Comparison of ENCODE assay signal across 1 cellular context in genomic region chr2:239824051-239824694, GRCh38.
TF ChIP-seq lines count a peak whose summit lies in the region.

No MANE protein-coding gene starts in this region.

TF ChIP-seq in HEK293, 187 proteins besides CTCF, POLR2A, EP300 and RAD21 (continued from another document):
- TF ChIP-seq ZNF239 (tag by site-specific recombination; IDR thresholded peaks at IDR 0.05) (no peak), PBX3 (CRISPR knock-in tag; IDR thresholded peaks at IDR 0.05) (no peak), EGR2 (tag by site-specific recombination; IDR thresholded peaks at IDR 0.05; ENCODE audit: low read depth) (peak; percentile 41; the same call in 1 of the 2 replicates), ZNF132 (tag by site-specific recombination; IDR thresholded peaks at IDR 0.05; ENCODE audit: borderline replicate concordance) (no peak), ZNF169 (tag by site-specific recombination; IDR thresholded peaks at IDR 0.05) (no peak), OSR2 (tag by site-specific recombination; IDR thresholded peaks at IDR 0.05) (no peak), ZNF623 (tag by site-specific recombination; IDR thresholded peaks at IDR 0.05) (no peak), ZNF157 (tag by site-specific recombination; IDR thresholded peaks at IDR 0.05) (no peak), ZNF155 (tag by site-specific recombination; IDR thresholded peaks at IDR 0.05) (no peak), ZNF555 (tag by site-specific recombination; conservative IDR thresholded peaks at IDR 0.05) (no peak), GLIS2 (tag by site-specific recombination; IDR thresholded peaks at IDR 0.05) (no peak), ZNF785 (tag by site-specific recombination; IDR thresholded peaks at IDR 0.05) (no peak), ZNF148 (tag by site-specific recombination; IDR thresholded peaks at IDR 0.05; ENCODE audit: borderline replicate concordance) (no peak), KLF16 (tag by site-specific recombination; IDR thresholded peaks at IDR 0.05) (no peak), HOXD13 (CRISPR knock-in tag; IDR thresholded peaks at IDR 0.05; ENCODE audit: borderline replicate concordance) (no peak), ZNF274 (IDR thresholded peaks at IDR 0.05; ENCODE audit: low read length) (no peak), ZNF274 (tag by site-specific recombination; IDR thresholded peaks at IDR 0.05; ENCODE audit: borderline replicate concordance) (no peak), ZNF341 (tag by site-specific recombination; IDR thresholded peaks at IDR 0.05; ENCODE audit: low read depth) (peak; percentile 49; the same call in 1 of the 2 replicates), ATF2 (tag by site-specific recombination; IDR thresholded peaks at IDR 0.05; ENCODE audit: low read depth) (no peak), ZNF292 (tag by site-specific recombination; IDR thresholded peaks at IDR 0.05; ENCODE audit: borderline replicate concordance, low read depth) (no peak), PRDM10 (tag by site-specific recombination; IDR thresholded peaks at IDR 0.05) (peak; percentile 60), ZNF654 (tag by site-specific recombination; IDR thresholded peaks at IDR 0.05; ENCODE audit: low read depth) (peak; percentile 9; the same call in 1 of the 2 replicates), ZNF704 (tag by site-specific recombination; IDR thresholded peaks at IDR 0.05) (no peak), ZFHX2 (tag by site-specific recombination; conservative IDR thresholded peaks at IDR 0.05) (0 out of 2 replicates have a peak, but pooled peaks have one; percentile 37)
